In the genomic region with DNA sequence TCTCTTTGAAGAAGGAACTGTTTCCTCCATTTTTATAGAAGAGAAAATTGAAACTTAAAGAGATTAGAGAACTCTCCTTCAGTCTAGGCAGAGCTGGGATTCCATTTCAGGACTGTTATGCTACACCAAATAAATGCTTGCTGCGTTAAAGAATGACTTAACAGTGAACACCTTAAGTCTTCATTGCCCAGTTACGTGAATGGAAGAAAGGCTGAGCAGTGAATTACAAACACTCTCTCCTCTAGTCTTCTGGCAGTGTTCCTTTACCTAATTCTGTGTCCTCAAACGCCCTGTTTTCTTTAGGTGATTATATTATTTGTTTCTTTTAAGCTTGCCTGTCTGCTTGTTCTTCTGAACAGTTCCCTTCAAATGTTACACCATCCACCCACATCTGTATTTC, we compare ENCODE assay signal across 30 cellular contexts. TPM values are rescaled to one million over a fixed set of nuclear protein-coding genes. Genes with fewer than 3 reads are reported as not detected.
DNase-seq lines count a peak whose midpoint lies in the region; ATAC-seq and TF ChIP-seq lines count a peak whose summit lies in the region.
"Had no signal": no experiment of that assay in that cellular context is flagged by ENCODE, and none has a peak within 500 bp of the region (broad histone marks: within the 10 kb centered on the region; RNA-seq: fewer than 3 reads in every experiment).

No MANE protein-coding gene starts in this region.

- H3K9me3 ChIP-seq in body of pancreas: no peaks in the 10 kb centered on the region
- H3K9me3 ChIP-seq: lower lobe of right lung had no signal

- H3K27ac ChIP-seq in HL-60 (replicated peaks) (peak overlapping the region; percentile 3; the same call in 1 of the 2 replicates), body of pancreas (peak overlapping the region in 3 of 4 donors; percentile 35 to 57 (median 52))
- H3K27ac ChIP-seq: brain microvascular endothelial cell, lower lobe of right lung, upper lobe of left lung had no signal

- intact Hi-C loops in CD14-positive monocyte (cut with micrococcal nuclease): no loop called here
- intact Hi-C loops in body of pancreas (cut with DNase I): no loop called here
- intact Hi-C loops in activated T-helper 2 cell treated with anti-CD3 and anti-CD28 coated beads, Interferon-gamma antibody, Interleukin-2, Interleukin-4, amounts not matched to agents 10 μg/mL and 5 μg/mL and 100 μg/mL, durations not matched to agents 14 hours and 24 hours and 36 hours (cut with micrococcal nuclease): no loop called here

- H3K4me1 Mint-ChIP-seq in CD14-positive monocyte (peaks cover 49% of the 10 kb centered on the region), mesothelial cell of epicardium (peaks cover 12% of the 10 kb centered on the region)
- H3K4me1 Mint-ChIP-seq in activated T-helper 2 cell treated with anti-CD3 and anti-CD28 coated beads, Interferon-gamma antibody, Interleukin-2, Interleukin-4, amounts not matched to agents 10 μg/mL and 5 μg/mL and 100 μg/mL, durations not matched to agents 14 hours and 24 hours and 36 hours (ENCODE audit: low read depth): peaks cover 11% of the 10 kb centered on the region

- H3K4me3 Mint-ChIP-seq in CD14-positive monocyte: no peak overlapping the region
- H3K4me3 Mint-ChIP-seq in mesothelial cell of epicardium: no peak overlapping the region
- H3K4me3 Mint-ChIP-seq in activated T-helper 2 cell treated with anti-CD3 and anti-CD28 coated beads, Interferon-gamma antibody, Interleukin-2, Interleukin-4, amounts not matched to agents 10 μg/mL and 5 μg/mL and 100 μg/mL, durations not matched to agents 14 hours and 24 hours and 36 hours (ENCODE audit: low read depth): no peak overlapping the region
- H3K4me3 Mint-ChIP-seq: activated CD8-positive, alpha-beta T cell treated with anti-CD3 and anti-CD28 coated beads for 36 hours; neural crest cell; stimulated activated memory B cell treated with anti-CD40 and anti-IgM and Interleukin-4, amounts not matched to agents 10 μg/mL and 1 μg/mL and 100 μg/mL, for 72 hours; T-helper 1 cell treated with Interleukin-12 subunit alpha and Interleukin-12 subunit beta and Interleukin-4 antibody, amounts not matched to agents 30 μg/mL and 1 μg/mL, for 36 hours had no signal

- ATAC-seq in body of pancreas: peak; percentile 55
- ATAC-seq in HG02678 (IDR thresholded peaks at IDR 0.05; ENCODE audit: unreplicated experiment): no peak
- no peak for ATAC-seq in HG03135 (IDR thresholded peaks at IDR 0.05; ENCODE audit: unreplicated experiment)
- ATAC-seq: activated CD8-positive, alpha-beta T cell treated with anti-CD3 and anti-CD28 coated beads for 36 hours; sciatic nerve; stimulated activated memory B cell treated with anti-CD40 and anti-IgM and Interleukin-4, amounts not matched to agents 10 μg/mL and 1 μg/mL and 100 μg/mL, for 72 hours had no signal

- H3K27me3 Mint-ChIP-seq in CD14-positive monocyte (ENCODE audit: low read depth in 3 of 3): no peaks in the 10 kb centered on the region
- H3K27me3 Mint-ChIP-seq in mesothelial cell of epicardium (ENCODE audit: low read depth): no peaks in the 10 kb centered on the region
- no peaks in the 10 kb centered on the region for H3K27me3 Mint-ChIP-seq in activated T-helper 2 cell treated with anti-CD3 and anti-CD28 coated beads, Interferon-gamma antibody, Interleukin-2, Interleukin-4, amounts not matched to agents 10 μg/mL and 5 μg/mL and 100 μg/mL, durations not matched to agents 14 hours and 24 hours and 36 hours (ENCODE audit: low read depth)
- H3K27me3 Mint-ChIP-seq: activated CD8-positive, alpha-beta T cell treated with anti-CD3 and anti-CD28 coated beads for 36 hours; progenitor cell of endocrine pancreas; stimulated activated memory B cell treated with anti-CD40 and anti-IgM and Interleukin-4, amounts not matched to agents 10 μg/mL and 1 μg/mL and 100 μg/mL, for 72 hours had no signal

- H3K27me3 ChIP-seq in HL-60 (ENCODE audit: insufficient read depth, poor library complexity, severe bottlenecking): no peaks in the 10 kb centered on the region
- H3K27me3 ChIP-seq in body of pancreas: no peaks in the 10 kb centered on the region
- H3K27me3 ChIP-seq: BLaER1 treated with 17β-estradiol and CSF1 and Interleukin-3, amounts not matched to agents 10 nM and 100 nM; brain microvascular endothelial cell; upper lobe of left lung had no signal

- H3K36me3 Mint-ChIP-seq in CD14-positive monocyte (peaks cover 5 to 6% of the 10 kb centered on the region in 2 donors), mesothelial cell of epicardium (peaks cover 2% of the 10 kb centered on the region)
- peaks cover 4% of the 10 kb centered on the region for H3K36me3 Mint-ChIP-seq in activated T-helper 2 cell treated with anti-CD3 and anti-CD28 coated beads, Interferon-gamma antibody, Interleukin-2, Interleukin-4, amounts not matched to agents 10 μg/mL and 5 μg/mL and 100 μg/mL, durations not matched to agents 14 hours and 24 hours and 36 hours (ENCODE audit: low read depth)

- no peak for TF ChIP-seq POLR2A in body of pancreas (IDR thresholded peaks at IDR 0.05)

- H3K4me1 ChIP-seq in body of pancreas: peaks cover 29% of the 10 kb centered on the region

- H3K9me3 Mint-ChIP-seq in CD14-positive monocyte (peaks cover 0 to 3% (median 2%) of the 10 kb centered on the region in 7 donors), mesothelial cell of epicardium (peaks cover 5% of the 10 kb centered on the region)
- H3K9me3 Mint-ChIP-seq in activated T-helper 2 cell treated with anti-CD3 and anti-CD28 coated beads, Interferon-gamma antibody, Interleukin-2, Interleukin-4, amounts not matched to agents 10 μg/mL and 5 μg/mL and 100 μg/mL, durations not matched to agents 14 hours and 24 hours and 36 hours: peaks cover 6% of the 10 kb centered on the region

- no peak overlapping the region for H3K4me3 ChIP-seq in HL-60 (replicated peaks; ENCODE audit: insufficient read depth, low read length)
- H3K4me3 ChIP-seq in body of pancreas: no peak overlapping the region
- H3K4me3 ChIP-seq: BLaER1 treated with 17β-estradiol and CSF1 and Interleukin-3, amounts not matched to agents 10 nM and 100 nM; lower lobe of right lung; upper lobe of left lung had no signal

- H3K27ac Mint-ChIP-seq in CD14-positive monocyte: peak overlapping the region in 6 of 7 donors; percentile 5 to 84 (median 52)
- H3K27ac Mint-ChIP-seq in mesothelial cell of epicardium: peak overlapping the region; percentile 18
- H3K27ac Mint-ChIP-seq in activated T-helper 2 cell treated with anti-CD3 and anti-CD28 coated beads, Interferon-gamma antibody, Interleukin-2, Interleukin-4, amounts not matched to agents 10 μg/mL and 5 μg/mL and 100 μg/mL, durations not matched to agents 14 hours and 24 hours and 36 hours: no peak overlapping the region
- H3K27ac Mint-ChIP-seq: activated CD8-positive, alpha-beta T cell treated with anti-CD3 and anti-CD28 coated beads for 36 hours; progenitor cell of endocrine pancreas; stimulated activated memory B cell treated with anti-CD40 and anti-IgM and Interleukin-4, amounts not matched to agents 10 μg/mL and 1 μg/mL and 100 μg/mL, for 72 hours; T-helper 1 cell treated with Interleukin-12 subunit alpha and Interleukin-12 subunit beta and Interleukin-4 antibody, amounts not matched to agents 30 μg/mL and 1 μg/mL, for 36 hours had no signal

- TF ChIP-seq CTCF in CD14-positive monocyte (IDR thresholded peaks at IDR 0.05) (no peak), HL-60 (IDR thresholded peaks at IDR 0.05; ENCODE audit: insufficient read depth, low read length) (no peak), body of pancreas (IDR thresholded peaks at IDR 0.05) (no peak), mesothelial cell of epicardium (IDR thresholded peaks at IDR 0.05; ENCODE audit: unreplicated experiment) (no peak)

- 35 to 39% methylated on average over 3 of the region's 3 CpGs for WGBS in body of pancreas, 2 donors

- DNase-seq in CD14-positive monocyte (ENCODE audit: low spot score): no peak
- no peak for DNase-seq in HL-60 (ENCODE audit: low read depth in 1 of 2, low spot score in 1 of 2)
- DNase-seq in body of pancreas: no peak
- DNase-seq in mesothelial cell of epicardium (ENCODE audit: low spot score in 2 of 2, unreplicated experiment in 2 of 2): no peak
- DNase-seq in activated T-helper 2 cell treated with anti-CD3 and anti-CD28 coated beads, Interferon-gamma antibody, Interleukin-2, Interleukin-4, amounts not matched to agents 10 μg/mL and 5 μg/mL and 100 μg/mL, durations not matched to agents 14 hours and 24 hours and 36 hours (ENCODE audit: low spot score): no peak
- no peak for DNase-seq in NCI-H69 (lab: John Stamatoyannopoulos, UW)
- DNase-seq: activated CD8-positive, alpha-beta T cell treated with anti-CD3 and anti-CD28 coated beads for 36 hours; activated gamma-delta T cell treated with Interleukin-2 at 50 U/mL for 16 hours; activated T-cell treated with anti-CD3 and anti-CD28 coated beads for 4 hours; brain microvascular endothelial cell; Caco-2; DND-41; effector CD8-positive, alpha-beta T cell; HCEC 1CT; head of caudate nucleus; kidney glomerular epithelial cell; lower lobe of right lung; NCI-H524; stimulated activated CD4-positive, alpha-beta T cell treated with anti-CD3 and anti-CD28 coated beads, Interleukin-12 subunit alpha, Interleukin-12 subunit beta, amount 100 ng/mL, for 4 hours; stimulated activated CD4-positive, alpha-beta T cell treated with anti-CD3 and anti-CD28 coated beads, Interleukin-4, amount 100 ng/mL, for 4 hours; substantia nigra; upper lobe of left lung had no signal

- H3K36me3 ChIP-seq in body of pancreas (replicated peaks in 1 of 2; ENCODE audit: insufficient read depth in 1 of 2, low read depth in 2 of 2): no peaks in the 10 kb centered on the region
- H3K36me3 ChIP-seq: brain microvascular endothelial cell, lower lobe of right lung, upper lobe of left lung had no signal

RNA-seq across cellular contexts. Expression of gene RCOR1, which starts 59.7 kb away (rescaled TPM):
- polyA plus RNA-seq in CD14-positive monocyte: 1 to 10 TPM; 2.1 to 2.3 TPM
- total RNA-seq in body of pancreas (1 to 10 TPM; 6.3 to 6.7 TPM), mesothelial cell of epicardium (43.2 to 47.4 TPM (median 45.1 TPM) in 3 replicates)
- 22.2 and 24.3 TPM in 2 replicates for total RNA-seq in activated T-helper 2 cell treated with anti-CD3 and anti-CD28 coated beads, Interferon-gamma antibody, Interleukin-2, Interleukin-4, amounts not matched to agents 10 μg/mL and 5 μg/mL and 100 μg/mL, durations not matched to agents 14 hours and 24 hours and 36 hours
